In the genomic region with DNA sequence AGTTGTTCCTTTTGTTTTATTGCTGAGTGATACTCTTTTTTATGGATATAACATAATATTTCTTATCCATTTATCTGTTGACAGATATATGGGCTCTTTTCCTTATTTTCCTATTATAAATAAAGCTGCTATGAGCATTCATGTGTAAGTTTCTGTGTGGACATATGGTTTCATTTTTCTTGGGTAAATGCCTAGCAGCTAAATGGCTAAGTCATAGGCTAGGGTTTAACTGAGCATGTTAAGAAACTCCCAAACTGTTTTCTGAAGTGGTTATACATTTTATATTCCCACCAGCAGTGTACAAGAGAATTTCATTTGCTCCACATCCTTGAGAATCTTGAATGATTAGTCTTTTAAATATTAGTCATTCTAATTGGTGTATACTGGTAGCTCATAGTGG, we compare ENCODE assay signal across 15 cellular contexts.
"Had no signal": no experiment of that assay in that cellular context is flagged by ENCODE, and none has a peak within 500 bp of the region (broad histone marks: within the 10 kb centered on the region; RNA-seq: fewer than 3 reads in every experiment).

No MANE protein-coding gene starts in this region.

- H3K36me3 ChIP-seq: brain microvascular endothelial cell, gastrocnemius medialis, heart right ventricle had no signal

- H3K27ac ChIP-seq: brain microvascular endothelial cell, gastrocnemius medialis, heart right ventricle, skin epidermis had no signal

- H3K27ac Mint-ChIP-seq: naive thymus-derived CD4-positive, alpha-beta T cell; T-helper 1 cell treated with Interleukin-12 subunit alpha and Interleukin-12 subunit beta and Interleukin-4 antibody, amounts not matched to agents 30 μg/mL and 1 μg/mL, for 36 hours; type B pancreatic cell had no signal

- DNase-seq: activated CD4-positive, alpha-beta T cell treated with anti-CD3 and anti-CD28 coated beads, Interleukin-2, amount 50 U/mL, for 1 hour; activated CD4-positive, CD25-positive, alpha-beta regulatory T cell; activated naive CD4-positive, alpha-beta T cell treated with anti-CD3 and anti-CD28 coated beads, Interleukin-2, amount 50 U/mL, for 16 hours; activated T-cell treated with anti-CD3 and anti-CD28 coated beads for 4 hours; brain microvascular endothelial cell; dermis blood vessel endothelial cell; gastrocnemius medialis; heart right ventricle; islet precursor cell; mammary epithelial cell; naive thymus-derived CD4-positive, alpha-beta T cell had no signal

- H3K4me1 ChIP-seq: gastrocnemius medialis, heart right ventricle had no signal

- H3K27me3 Mint-ChIP-seq: naive thymus-derived CD4-positive, alpha-beta T cell; type B pancreatic cell had no signal

- H3K4me1 Mint-ChIP-seq: naive thymus-derived CD4-positive, alpha-beta T cell had no signal

- ATAC-seq: gastrocnemius medialis; heart right ventricle; left lobe of liver; naive thymus-derived CD4-positive, alpha-beta T cell had no signal

- H3K9me3 Mint-ChIP-seq: type B pancreatic cell had no signal

- H3K4me3 Mint-ChIP-seq: naive thymus-derived CD4-positive, alpha-beta T cell; T-helper 1 cell treated with Interleukin-12 subunit alpha and Interleukin-12 subunit beta and Interleukin-4 antibody, amounts not matched to agents 30 μg/mL and 1 μg/mL, for 36 hours; type B pancreatic cell had no signal

- H3K36me3 Mint-ChIP-seq: naive thymus-derived CD4-positive, alpha-beta T cell; type B pancreatic cell had no signal

- H3K4me3 ChIP-seq: gastrocnemius medialis, heart right ventricle, skin epidermis had no signal

- H3K27me3 ChIP-seq: brain microvascular endothelial cell, gastrocnemius medialis, heart right ventricle had no signal

- H3K9me3 ChIP-seq: gastrocnemius medialis, heart right ventricle had no signal
